8 cellular contexts compared by ENCODE assay signal in the genomic region with DNA sequence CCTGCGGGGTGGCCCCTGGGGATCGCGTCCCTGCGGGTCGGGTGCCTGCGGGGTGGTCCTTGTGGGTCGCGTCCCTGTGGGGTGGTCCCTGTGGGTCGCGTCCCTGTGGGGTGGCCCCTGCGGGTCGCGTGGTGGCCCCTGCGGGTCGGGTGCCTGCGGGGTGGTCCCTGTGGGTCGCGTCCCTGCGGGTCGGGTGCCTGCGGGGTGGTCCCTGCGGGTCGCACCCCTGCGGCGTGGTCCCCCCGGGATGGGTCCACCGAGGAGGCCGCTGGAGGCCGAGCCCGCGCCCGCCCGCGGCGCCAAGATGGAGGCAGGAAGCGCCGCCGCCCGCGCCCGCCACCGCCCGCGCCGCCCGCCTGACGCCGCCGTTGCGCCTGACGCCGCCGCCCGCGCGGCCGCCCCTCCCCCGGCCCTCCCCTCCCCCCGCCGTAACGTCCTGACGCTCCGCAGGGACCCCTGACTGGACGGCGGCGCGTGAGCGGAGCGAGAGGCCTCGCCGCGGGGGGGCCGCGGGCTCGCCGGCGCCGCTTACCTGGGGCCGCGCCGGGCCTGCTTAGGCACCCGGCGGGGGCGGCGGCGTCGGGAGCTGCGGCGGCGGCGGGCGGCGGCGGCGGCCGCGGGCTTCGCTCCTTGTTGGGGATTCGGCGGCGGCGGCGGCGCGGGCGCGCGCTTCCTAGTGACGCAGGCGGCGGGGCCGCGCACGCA. TPM values are rescaled to one million over a fixed set of nuclear protein-coding genes. Genes with fewer than 3 reads are reported as not detected.
A peak's percentile ranks its signal among the peaks of the same experiment; 100 is the strongest.
DNase-seq lines count a peak whose midpoint lies in the region; ATAC-seq and TF ChIP-seq lines count a peak whose summit lies in the region.

A gene with protein sequence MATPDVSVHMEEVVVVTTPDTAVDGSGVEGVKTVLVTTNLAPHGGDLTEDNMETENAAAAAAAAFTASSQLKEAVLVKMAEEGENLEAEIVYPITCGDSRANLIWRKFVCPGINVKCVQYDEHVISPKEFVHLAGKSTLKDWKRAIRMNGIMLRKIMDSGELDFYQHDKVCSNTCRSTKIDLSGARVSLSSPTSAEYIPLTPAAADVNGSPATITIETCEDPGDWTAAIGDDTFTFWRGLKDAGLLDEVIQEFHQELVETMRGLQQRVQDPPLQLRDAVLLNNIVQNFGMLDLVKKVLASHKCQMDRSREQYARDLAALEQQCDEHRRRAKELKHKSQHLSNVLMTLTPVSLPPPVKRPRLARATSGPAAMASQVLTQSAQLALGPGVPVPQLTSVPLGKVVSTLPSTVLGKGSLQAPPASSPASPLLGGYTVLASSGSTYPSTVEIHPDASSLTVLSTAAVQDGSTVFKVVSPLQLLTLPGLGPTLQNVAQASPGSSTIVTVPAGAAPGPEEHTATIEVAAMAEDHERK (minus strand): TSS at position 678 of the 705 bp plus-strand sequence. CDS start 7,704 bp downstream, outside the sequence.

- peak within 1 kb of the TSS; percentile 98 for H2BK5ac ChIP-seq in trophoblast cell (ENCODE audit: low read depth, low read length, poor library complexity)

- peak; percentile 56; the same call in 1 of the 2 replicates for TF ChIP-seq POLR2A in Raji (IDR thresholded peaks at IDR 0.05; ENCODE audit: insufficient read depth, low read depth, low read length)

- H2AK5ac ChIP-seq in trophoblast cell (ENCODE audit: low read length): peak within 1 kb of the TSS; percentile 99

- no peaks in the 10 kb centered on the region for H3K36me3 ChIP-seq in HUES64 (ENCODE audit: insufficient read depth, low read length)
- no peaks in the 10 kb centered on the region for H3K36me3 ChIP-seq in trophoblast cell (ENCODE audit: control insufficient read depth in 1 of 2, insufficient read depth in 2 of 2, low read length in 2 of 2)

- H2AFZ ChIP-seq in trophoblast cell (ENCODE audit: insufficient read depth, low read length, poor library complexity): peak within 1 kb of the TSS; percentile 97

- H3K4me1 Mint-ChIP-seq in activated naive CD4-positive, alpha-beta T cell treated with anti-CD3 and anti-CD28 coated beads, Interleukin-2, amount 50 U/mL, for 24 hours: peaks cover 55% of the 10 kb centered on the region

- under 1% methylated on average over 113 of the region's 114 CpGs for WGBS in HUES64
- no CpG with 5 or more reads among the region's 114 CpGs for WGBS in trophoblast cell (ENCODE audit: extremely low coverage, insufficient coverage, insufficient read length)

- peaks cover 14% of the 10 kb centered on the region for H3K79me1 ChIP-seq in trophoblast cell (ENCODE audit: low read length)

- peak within 1 kb of the TSS; percentile 100 for H3K18ac ChIP-seq in trophoblast cell (ENCODE audit: low read length)

- intact Hi-C loops in Right ventricle myocardium superior (cut with DNase I): no loop called here

- H3K4me2 ChIP-seq in trophoblast cell (ENCODE audit: low read length): peak within 1 kb of the TSS; percentile 71

- H3K9me3 Mint-ChIP-seq in activated naive CD4-positive, alpha-beta T cell treated with anti-CD3 and anti-CD28 coated beads, Interleukin-2, amount 50 U/mL, for 24 hours: no peaks in the 10 kb centered on the region

- peak within 1 kb of the TSS; percentile 94 for H3K4ac ChIP-seq in trophoblast cell (ENCODE audit: low read depth, low read length)

- peak within 1 kb of the TSS; percentile 100 for H4K91ac ChIP-seq in trophoblast cell (ENCODE audit: low read depth, low read length)

- H3K4me1 ChIP-seq in HUES64 (ENCODE audit: insufficient read depth, low read length) (no peaks in the 10 kb centered on the region), trophoblast cell (ENCODE audit: control insufficient read depth in 1 of 2, insufficient read depth in 2 of 2, low read length in 2 of 2) (peaks cover 19 to 26% of the 10 kb centered on the region in 2 experiments)

- H3K79me2 ChIP-seq in trophoblast cell (ENCODE audit: control insufficient read depth, insufficient read depth, low read length, poor library complexity): peaks cover 11% of the 10 kb centered on the region

- H2BK12ac ChIP-seq in trophoblast cell (ENCODE audit: low read length): peak within 1 kb of the TSS; percentile 68

- H3K27ac Mint-ChIP-seq in activated naive CD4-positive, alpha-beta T cell treated with anti-CD3 and anti-CD28 coated beads, Interleukin-2, amount 50 U/mL, for 24 hours: peak within 1 kb of the TSS; percentile 97

- peak within 1 kb of the TSS; percentile 91 for H3K4me3 ChIP-seq in HUES64 (ENCODE audit: low read length)
- peak within 1 kb of the TSS; percentile 98 for H3K4me3 ChIP-seq in trophoblast cell (ENCODE audit: low read depth, low read length)

- H3K27me3 ChIP-seq in HUES64 (ENCODE audit: insufficient read depth, low read length) (no peaks in the 10 kb centered on the region), trophoblast cell (ENCODE audit: insufficient read depth, low read length) (no peaks in the 10 kb centered on the region)

- ATAC-seq in GM21423 (IDR thresholded peaks at IDR 0.05; ENCODE audit: unreplicated experiment): peak; percentile 41
- peak; percentile 60 for ATAC-seq in Right ventricle myocardium superior (ENCODE audit: poor library complexity)

- peak within 1 kb of the TSS; percentile 94 for H4K12ac ChIP-seq in trophoblast cell (ENCODE audit: low read depth, low read length)

- peak within 1 kb of the TSS; percentile 100 for H4K8ac ChIP-seq in trophoblast cell (ENCODE audit: low read depth, low read length)

- H3K9ac ChIP-seq in HUES64 (ENCODE audit: low read depth, low read length) (peak within 1 kb of the TSS; percentile 94), trophoblast cell (ENCODE audit: low read length) (peak within 1 kb of the TSS; percentile 99)

- peak within 1 kb of the TSS; percentile 94 for H3K4me3 Mint-ChIP-seq in activated naive CD4-positive, alpha-beta T cell treated with anti-CD3 and anti-CD28 coated beads, Interleukin-2, amount 50 U/mL, for 24 hours

- DNase-seq in DMS53 (lab: John Stamatoyannopoulos, UW) (peak; percentile 95), Right ventricle myocardium superior (peak; percentile 86), trophoblast cell (peak; percentile 56 to 65), H4 (ENCODE audit: low spot score) (no peak)

- H3K36me3 Mint-ChIP-seq in activated naive CD4-positive, alpha-beta T cell treated with anti-CD3 and anti-CD28 coated beads, Interleukin-2, amount 50 U/mL, for 24 hours: peaks cover 9% of the 10 kb centered on the region

- no peak within 1 kb of the TSS for H3K23ac ChIP-seq in trophoblast cell (ENCODE audit: low read length)

- peak within 1 kb of the TSS; percentile 100 for H3K14ac ChIP-seq in trophoblast cell (ENCODE audit: low read length)

- H3K9me3 ChIP-seq in HUES64 (ENCODE audit: insufficient read depth, low read depth, low read length): no peaks in the 10 kb centered on the region
- no peaks in the 10 kb centered on the region for H3K9me3 ChIP-seq in trophoblast cell (ENCODE audit: insufficient read depth, low read depth, low read length)

- H3K27me3 Mint-ChIP-seq in activated naive CD4-positive, alpha-beta T cell treated with anti-CD3 and anti-CD28 coated beads, Interleukin-2, amount 50 U/mL, for 24 hours: no peaks in the 10 kb centered on the region

- H2BK120ac ChIP-seq in trophoblast cell (ENCODE audit: insufficient read depth, low read length, poor library complexity): peak within 1 kb of the TSS; percentile 99

- H3K27ac ChIP-seq in HUES64 (ENCODE audit: low read depth, low read length) (peak within 1 kb of the TSS; percentile 91), trophoblast cell (ENCODE audit: low read depth, low read length) (peak within 1 kb of the TSS; percentile 97)

RNA-seq across cellular contexts. Expression of the gene that starts here (rescaled TPM):
- polyA plus RNA-seq in HUES64 (2013, experiment 1 of 2): 11.4 TPM
- 12.9 TPM for polyA plus RNA-seq in HUES64 (2013, experiment 2 of 2)
- 5.5 TPM for total RNA-seq in Right ventricle myocardium superior
- polyA plus RNA-seq in trophoblast cell (2013): 12.3 and 13.4 TPM in 2 replicates
- 5.5 and 6.0 TPM in 2 replicates for total RNA-seq in H4 (2014; rRNA removed; shearing (Covaris generic))
